ENCODE assay signal across 23 cellular contexts in the genomic region with DNA sequence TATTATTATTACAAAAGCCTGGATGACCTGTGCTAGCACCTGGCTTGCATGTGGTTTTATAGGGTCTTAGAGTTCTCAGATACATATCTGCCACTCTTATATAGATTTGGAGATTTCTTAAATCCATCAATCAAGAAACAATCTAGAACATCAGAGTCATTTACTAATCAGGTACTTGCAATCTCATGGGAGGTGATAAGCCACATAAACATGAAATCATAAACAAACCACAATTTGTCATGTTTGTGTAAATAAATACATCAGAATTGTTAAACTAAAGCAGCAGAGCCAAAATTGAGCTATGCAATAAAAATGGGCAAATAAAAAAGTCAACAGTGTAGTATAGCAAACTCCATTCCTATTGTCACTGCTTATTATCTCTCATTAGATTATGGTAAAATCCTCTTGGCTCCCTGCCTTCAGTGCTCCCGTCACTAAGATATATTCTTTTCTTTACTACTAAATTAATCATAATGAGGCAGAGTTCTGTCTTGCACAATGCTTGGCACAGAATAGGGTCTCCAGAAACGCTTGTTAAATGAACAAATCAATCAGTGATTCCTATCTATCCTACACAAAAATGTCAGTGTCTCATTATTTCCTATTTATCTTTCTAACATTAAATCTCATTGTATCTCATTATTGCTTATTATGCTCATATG.
A peak's percentile ranks its signal among the peaks of the same experiment; 100 is the strongest.
DNase-seq lines count a peak whose midpoint lies in the region; FAIRE-seq and TF ChIP-seq lines count a peak whose summit lies in the region.
"Had no signal": no experiment of that assay in that cellular context is flagged by ENCODE, and none has a peak within 500 bp of the region (broad histone marks: within the 10 kb centered on the region; RNA-seq: fewer than 3 reads in every experiment).

No MANE protein-coding gene starts in this region.

- intact Hi-C loops in activated CD4-positive, alpha-beta T cell treated with anti-CD3 and anti-CD28 coated beads, Interleukin-2, amount 10 ng/mL, durations not matched to agents 24 days and 14 days (cut with micrococcal nuclease) = no loop called here

- H3K4me3 Mint-ChIP-seq in activated CD4-positive, alpha-beta T cell treated with anti-CD3 and anti-CD28 coated beads, Interleukin-2, amount 10 ng/mL, durations not matched to agents 24 days and 14 days = no peak overlapping the region
- H3K4me3 Mint-ChIP-seq: CD8-positive, alpha-beta T cell had no signal

- H3K27ac Mint-ChIP-seq in activated CD4-positive, alpha-beta T cell treated with anti-CD3 and anti-CD28 coated beads, Interleukin-2, amount 10 ng/mL, durations not matched to agents 24 days and 14 days = no peak overlapping the region
- H3K27ac Mint-ChIP-seq: CD8-positive, alpha-beta T cell had no signal

- H3K36me3 Mint-ChIP-seq in activated CD4-positive, alpha-beta T cell treated with anti-CD3 and anti-CD28 coated beads, Interleukin-2, amount 10 ng/mL, durations not matched to agents 24 days and 14 days (ENCODE audit: low read depth) = no peaks in the 10 kb centered on the region
- H3K36me3 Mint-ChIP-seq: CD8-positive, alpha-beta T cell had no signal

- H3K4me1 ChIP-seq in BE2C (peaks cover 19% of the 10 kb centered on the region), adipocyte (ENCODE audit: control insufficient read depth, insufficient read depth, low read length) (peaks cover 34% of the 10 kb centered on the region)
- H3K4me1 ChIP-seq: BLaER1, Peyer's patch, SJCRH30 had no signal

- H3K27me3 Mint-ChIP-seq in activated CD4-positive, alpha-beta T cell treated with anti-CD3 and anti-CD28 coated beads, Interleukin-2, amount 10 ng/mL, durations not matched to agents 24 days and 14 days = peaks cover 9% of the 10 kb centered on the region

- H3K4me3 ChIP-seq in BE2C (ENCODE audit: low read depth, low read length) (no peak overlapping the region), adipocyte (ENCODE audit: low read length) (no peak overlapping the region), fibroblast of mammary gland (ENCODE audit: control insufficient read depth, low read depth, low read length) (no peak overlapping the region)
- H3K4me3 ChIP-seq: BLaER1, Peyer's patch, SJCRH30 had no signal

- H3K27me3 ChIP-seq in BE2C (no peaks in the 10 kb centered on the region), adipocyte (replicated peaks; ENCODE audit: control insufficient read depth, insufficient read depth, low read length) (no peaks in the 10 kb centered on the region)
- H3K27me3 ChIP-seq: BLaER1, Peyer's patch, SJCRH30 had no signal

- peak; percentile 21 for FAIRE-seq in D721Med (lab: Jason Lieb, UNC)
- FAIRE-seq: GM19239, HTR-8/SVneo had no signal

- peaks cover 5% of the 10 kb centered on the region for H3K9me3 Mint-ChIP-seq in activated CD4-positive, alpha-beta T cell treated with anti-CD3 and anti-CD28 coated beads, Interleukin-2, amount 10 ng/mL, durations not matched to agents 24 days and 14 days

- H3K9me3 ChIP-seq in BE2C (peaks cover 2% of the 10 kb centered on the region; the same call in 1 of the 2 replicates), adipocyte (ENCODE audit: control insufficient read depth, low read length) (no peaks in the 10 kb centered on the region)
- H3K9me3 ChIP-seq: BLaER1, Peyer's patch, SJCRH30 had no signal

- no peak for TF ChIP-seq CTCF in BE2C (IDR thresholded peaks at IDR 0.05; ENCODE audit: low read depth, low read length)
- TF ChIP-seq CTCF in D721Med (IDR thresholded peaks at IDR 0.05; ENCODE audit: insufficient read depth, missing control alignments) = no peak
- TF ChIP-seq CTCF in fibroblast of mammary gland (conservative IDR thresholded peaks at IDR 0.05; ENCODE audit: control insufficient read depth, insufficient read depth, low read depth, low read length) = no peak

- peak; percentile 51 for DNase-seq in BE2C
- DNase-seq in D721Med (ENCODE audit: insufficient read length, low spot score) = no peak
- peak; percentile 82 for DNase-seq in adipocyte (ENCODE audit: low read depth)
- DNase-seq in fibroblast of mammary gland (ENCODE audit: low read depth) = peak; percentile 10
- no peak for DNase-seq in NCI-H1048 (lab: John Stamatoyannopoulos, UW)
- no peak for DNase-seq in SKM-1 (lab: John Stamatoyannopoulos, UW; ENCODE audit: unreplicated experiment)
- no peak for DNase-seq in activated CD4-positive, alpha-beta T cell treated with anti-CD3 and anti-CD28 coated beads, Interleukin-2, amount 10 ng/mL, durations not matched to agents 24 days and 14 days
- DNase-seq: Calu3; CD8-positive, alpha-beta T cell; GDM1; GOT3; HCEC 1CT; KG1; NCI-H1417; NCI-H1694 treated with DMSO at 0.1 percent for 48 hours; NCI-H446; NK-92 treated with Interleukin-12 subunit alpha and Interleukin-12 subunit beta, amount 100 ng/mL, for 24 hours; Peyer's patch; SJCRH30; SW 1271 had no signal

- H3K36me3 ChIP-seq in BE2C = no peaks in the 10 kb centered on the region
- no peaks in the 10 kb centered on the region for H3K36me3 ChIP-seq in adipocyte (ENCODE audit: control insufficient read depth, insufficient read depth, low read length, severe bottlenecking)
- H3K36me3 ChIP-seq: BLaER1, Peyer's patch, SJCRH30 had no signal

- peaks cover 7% of the 10 kb centered on the region for H3K4me1 Mint-ChIP-seq in activated CD4-positive, alpha-beta T cell treated with anti-CD3 and anti-CD28 coated beads, Interleukin-2, amount 10 ng/mL, durations not matched to agents 24 days and 14 days

- H3K9ac ChIP-seq in adipocyte (ENCODE audit: low read length) = no peak overlapping the region
- H3K9ac ChIP-seq: BLaER1 had no signal

Comparison
In these comparisons a context has a peak if more than half of its experiments do, and no peak if none do; other contexts are left out.
1. DNase-seq: peak in BE2C (single experiment), adipocyte (single experiment) and fibroblast of mammary gland (single experiment); none in D721Med (single experiment), NCI-H1048 (single experiment), SKM-1 (single experiment) and activated CD4-positive, alpha-beta T cell treated with anti-CD3 and anti-CD28 coated beads, Interleukin-2, amount 10 ng/mL, durations not matched to agents 24 days and 14 days (single experiment).